ENCODE assay signal across 18 cellular contexts in genomic region chr2:112686348-112687217, GRCh38. TPM values are rescaled to one million over a fixed set of nuclear protein-coding genes. Genes with fewer than 3 reads are reported as not detected.
DNase-seq lines count a peak whose midpoint lies in the region; ATAC-seq, FAIRE-seq and TF ChIP-seq lines count a peak whose summit lies in the region.
"Had no signal": no experiment of that assay in that cellular context is flagged by ENCODE, and none has a peak within 500 bp of the region (broad histone marks: within the 10 kb centered on the region; RNA-seq: fewer than 3 reads in every experiment).

No MANE protein-coding gene starts in this region.

- CTCF ChIA-PET in HEK293 (lab: Yijun Ruan, JAX), result interaction anchor here (0.6 to 1.3 kb wide), 4 partner anchors 19 to 59 kb away, joined by 3 read pairs; no protein-coding TSS in a partner anchor

- H2AFZ ChIP-seq in OCI-LY3 (ENCODE audit: low read depth, low read length) (peak overlapping the region; percentile 91), keratinocyte (ENCODE audit: control insufficient read depth, low read length) (peak overlapping the region; percentile 67), H9 (ENCODE audit: low read length) (no peak overlapping the region)

- no peak overlapping the region for H4K91ac ChIP-seq in H9 (ENCODE audit: insufficient read length, low read depth, low read length)

- no peak overlapping the region for H3K14ac ChIP-seq in H9 (ENCODE audit: insufficient read depth, low read length)

- H3K4me3 ChIP-seq in HEK293 (ENCODE audit: low read depth, low read length), result no peak overlapping the region
- H3K4me3 ChIP-seq in OCI-LY3 (ENCODE audit: low read length), result no peak overlapping the region
- H3K4me3 ChIP-seq in keratinocyte (ENCODE audit: control insufficient read depth in 2 of 3, extremely low read depth in 1 of 3, insufficient read depth in 2 of 3, low read depth in 1 of 3, low read length in 3 of 3), result no peak overlapping the region
- no peak overlapping the region for H3K4me3 ChIP-seq in stomach
- no peak overlapping the region for H3K4me3 ChIP-seq in uterus
- H3K4me3 ChIP-seq: ascending aorta, colonic mucosa, esophagus muscularis mucosa, heart right ventricle, prostate gland, suprapubic skin had no signal

- TF ChIP-seq EP300 in stomach (IDR thresholded peaks at IDR 0.05), result no peak

- TF ChIP-seq POLR2A in stomach (IDR thresholded peaks at IDR 0.05) (no peak), uterus (IDR thresholded peaks at IDR 0.05) (no peak)

- no peak for ATAC-seq in HG02588 (IDR thresholded peaks at IDR 0.05; ENCODE audit: unreplicated experiment)

- no peaks in the 10 kb centered on the region for H3K36me3 Mint-ChIP-seq in H9 (ENCODE audit: insufficient read depth in 1 of 3, low read depth in 3 of 3)

- H3K9me3 Mint-ChIP-seq in H9, result no peaks in the 10 kb centered on the region

- H3K36me3 ChIP-seq in HEK293 (ENCODE audit: control insufficient read depth in 2 of 2, insufficient read depth in 1 of 2, low read length in 2 of 2) (no peaks in the 10 kb centered on the region), OCI-LY3 (replicated peaks; ENCODE audit: low read depth, low read length) (no peaks in the 10 kb centered on the region), keratinocyte (ENCODE audit: control insufficient read depth in 2 of 2, extremely low read depth in 1 of 2, insufficient read depth in 2 of 2, low read length in 2 of 2) (no peaks in the 10 kb centered on the region), stomach (no peaks in the 10 kb centered on the region), uterus (no peaks in the 10 kb centered on the region)
- H3K36me3 ChIP-seq: ascending aorta, colonic mucosa, esophagus muscularis mucosa, heart right ventricle, prostate gland, suprapubic skin had no signal

- no peak overlapping the region for H3K56ac ChIP-seq in H9 (ENCODE audit: insufficient read length, low read depth, low read length)

- peak overlapping the region; percentile 18 for H3K4me2 ChIP-seq in OCI-LY3 (ENCODE audit: low read length)
- no peak overlapping the region for H3K4me2 ChIP-seq in keratinocyte (ENCODE audit: control insufficient read depth, extremely low read depth, insufficient read depth, low read depth, low read length)
- no peak overlapping the region for H3K4me2 ChIP-seq in H9 (ENCODE audit: insufficient read depth, insufficient read length, low read length)

- no peak overlapping the region for H4K5ac ChIP-seq in H9 (ENCODE audit: insufficient read length, low read depth, low read length)

- no peak overlapping the region for H4K8ac ChIP-seq in H9 (replicated peaks; ENCODE audit: insufficient read length, low read depth, low read length)

- no peak overlapping the region for H3K18ac ChIP-seq in H9 (ENCODE audit: insufficient read length, low read depth, low read length)

- H3K27me3 ChIP-seq in OCI-LY3 (ENCODE audit: low read depth, low read length) (no peaks in the 10 kb centered on the region), keratinocyte (ENCODE audit: control insufficient read depth, extremely low read depth, insufficient read depth, low read length) (no peaks in the 10 kb centered on the region), H9 (ENCODE audit: insufficient read depth, low read length) (no peaks in the 10 kb centered on the region), stomach (no peaks in the 10 kb centered on the region), uterus (no peaks in the 10 kb centered on the region)
- H3K27me3 ChIP-seq: ascending aorta, colonic mucosa, esophagus muscularis mucosa, heart right ventricle, suprapubic skin had no signal

- H3K9me1 ChIP-seq in keratinocyte (ENCODE audit: control insufficient read depth, extremely low read depth, insufficient read depth, low read length), result no peaks in the 10 kb centered on the region

- H3K9me3 ChIP-seq in HEK293 (ENCODE audit: control insufficient read depth, insufficient read depth, low read depth, low read length) (no peaks in the 10 kb centered on the region), OCI-LY3 (ENCODE audit: insufficient read depth, low read length) (no peaks in the 10 kb centered on the region), keratinocyte (ENCODE audit: control insufficient read depth, low read depth, low read length) (no peaks in the 10 kb centered on the region), H9 (ENCODE audit: control insufficient read depth, low read depth, low read length) (no peaks in the 10 kb centered on the region), stomach (no peaks in the 10 kb centered on the region), uterus (no peaks in the 10 kb centered on the region)
- H3K9me3 ChIP-seq: ascending aorta, colonic mucosa, esophagus muscularis mucosa, heart right ventricle, prostate gland, suprapubic skin had no signal

- no peak overlapping the region for H2BK5ac ChIP-seq in H9 (ENCODE audit: insufficient read length, low read length)

- no peak overlapping the region for H3K27ac ChIP-seq in HEK293 (ENCODE audit: extremely low read depth, low read depth, low read length)
- H3K27ac ChIP-seq in OCI-LY3 (ENCODE audit: low read length), result peak overlapping the region; percentile 43; the same call in 1 of the 2 replicates
- no peak overlapping the region for H3K27ac ChIP-seq in keratinocyte (ENCODE audit: control insufficient read depth, insufficient read depth, low read length)
- H3K27ac ChIP-seq in H9 (ENCODE audit: insufficient read length, low read depth, low read length), result no peak overlapping the region
- H3K27ac ChIP-seq in stomach, result no peak overlapping the region
- no peak overlapping the region for H3K27ac ChIP-seq in uterus
- H3K27ac ChIP-seq: ascending aorta, colonic mucosa, esophagus muscularis mucosa, heart right ventricle, prostate gland, suprapubic skin had no signal

- H3K23me2 ChIP-seq in H9 (ENCODE audit: insufficient read length, low read depth, low read length, poor library complexity, severe bottlenecking), result no peaks in the 10 kb centered on the region

- intact Hi-C loops in stomach (cut with DNase I; ENCODE audit: low total_unique reads) (no loop called here), uterus (cut with DNase I; ENCODE audit: low total_unique reads) (no loop called here)

- POLR2A ChIA-PET in HEK293 (lab: Yijun Ruan, JAX), result interaction anchor here (0.5 kb wide), 1 partner anchor 31 kb away, joined by 4 read pairs; no protein-coding TSS in a partner anchor

- H3K23ac ChIP-seq in H9 (ENCODE audit: insufficient read length, low read depth, low read length), result no peak overlapping the region

- no peak overlapping the region for H3K4me3 Mint-ChIP-seq in H9

- DNase-seq in CMK (ENCODE audit: low read depth) (peak; percentile 49), keratinocyte (ENCODE audit: low read depth, low spot score) (no peak), H9 (no peak), stomach (no peak), uterus (no peak)
- DNase-seq: activated effector memory CD4-positive, alpha-beta T cell treated with Interleukin-2 at 50 U/mL for 16 hours; colonic mucosa; DMS53; heart right ventricle; NCI-H524 treated with DMSO at 0.1 percent for 48 hours; SHP77 had no signal

- H2AK5ac ChIP-seq in H9 (ENCODE audit: insufficient read length, low read length), result no peak overlapping the region

- no peak overlapping the region for H3K4ac ChIP-seq in H9 (ENCODE audit: low read depth, low read length)

- H3K79me1 ChIP-seq in H9 (ENCODE audit: insufficient read depth, low read depth, low read length, poor library complexity, severe bottlenecking), result no peaks in the 10 kb centered on the region

- H3K4me1 ChIP-seq in HEK293 (ENCODE audit: control insufficient read depth, insufficient read depth, low read length), result no peaks in the 10 kb centered on the region
- H3K4me1 ChIP-seq in OCI-LY3 (ENCODE audit: low read length), result peaks cover 47% of the 10 kb centered on the region
- H3K4me1 ChIP-seq in keratinocyte (ENCODE audit: control insufficient read depth, extremely low read depth, insufficient read depth, low read length), result peaks cover 13% of the 10 kb centered on the region
- H3K4me1 ChIP-seq in H9 (ENCODE audit: insufficient read depth, low read length), result no peaks in the 10 kb centered on the region
- H3K4me1 ChIP-seq in stomach, result peaks cover 0 to 17% (median 2%) of the 10 kb centered on the region in 4 donors
- no peaks in the 10 kb centered on the region for H3K4me1 ChIP-seq in uterus
- H3K4me1 ChIP-seq: ascending aorta, prostate gland had no signal

- H3K4me1 Mint-ChIP-seq in H9, result peaks cover 0 to 8% of the 10 kb centered on the region in 2 experiments; a peak in 2 of 4 replicates

- H3K27me3 Mint-ChIP-seq in H9 (ENCODE audit: low read depth), result peaks cover 1% of the 10 kb centered on the region; the same call in 1 of the 2 replicates

- H3K27ac Mint-ChIP-seq in H9, result no peak overlapping the region; a peak in 1 of 7 replicates

- no CpG with 5 or more reads among the region's 15 CpGs for WGBS in H9 (ENCODE audit: extremely low coverage, insufficient read length, low lambda C conversion rate)
- 85 to 89% (median 87%) methylated on average over 13 to 15 of the region's 15 CpGs for WGBS in stomach, 5 donors

- no peak overlapping the region for H3T11ph ChIP-seq in H9 (ENCODE audit: low read length)

- H2BK20ac ChIP-seq in H9 (ENCODE audit: low read depth, low read length, poor library complexity, severe bottlenecking), result no peak overlapping the region

- H2BK12ac ChIP-seq in H9 (ENCODE audit: insufficient read length, low read depth, low read length), result no peak overlapping the region

- H3K79me2 ChIP-seq in OCI-LY3 (ENCODE audit: low read length) (no peaks in the 10 kb centered on the region), keratinocyte (ENCODE audit: control insufficient read depth, insufficient read depth, low read length) (no peaks in the 10 kb centered on the region), H9 (ENCODE audit: insufficient read depth, low read length) (no peaks in the 10 kb centered on the region)

- dilution Hi-C loops in keratinocyte (cut with MboI; ENCODE audit: extremely low pct_ligation_motif_present, low sequenced_read_pairs), result no loop called here

- H3K9ac ChIP-seq in OCI-LY3 (ENCODE audit: low read length), result no peak overlapping the region
- no peak overlapping the region for H3K9ac ChIP-seq in keratinocyte (ENCODE audit: control insufficient read depth, extremely low read depth, insufficient read depth, low read length)
- H3K9ac ChIP-seq in H9 (ENCODE audit: extremely low read depth, insufficient read length, low read length), result no peak overlapping the region

- TF ChIP-seq CTCF in HEK293 (tag by site-specific recombination; IDR thresholded peaks at IDR 0.05) (no peak), OCI-LY3 (IDR thresholded peaks at IDR 0.05; ENCODE audit: low read depth, low read length) (no peak), keratinocyte (optimal IDR thresholded peaks at IDR 0.05 in 1 of 3, IDR thresholded peaks at IDR 0.05 in 1 of 3, conservative IDR thresholded peaks at IDR 0.05 in 1 of 3; ENCODE audit: extremely low read depth in 1 of 3, insufficient read depth in 2 of 3, low read length in 3 of 3) (no peak), H9 (conservative IDR thresholded peaks at IDR 0.05) (no peak), stomach (IDR thresholded peaks at IDR 0.05) (no peak), uterus (IDR thresholded peaks at IDR 0.05) (no peak)

- H4K20me1 ChIP-seq in OCI-LY3 (ENCODE audit: insufficient read depth, low read length), result no peaks in the 10 kb centered on the region
- no peaks in the 10 kb centered on the region for H4K20me1 ChIP-seq in keratinocyte (ENCODE audit: control insufficient read depth, extremely low read depth, insufficient read depth, low read length)
- no peaks in the 10 kb centered on the region for H4K20me1 ChIP-seq in H9 (ENCODE audit: control insufficient read depth, insufficient read depth, insufficient read length)

- FAIRE-seq in keratinocyte (lab: Jason Lieb, UNC), result no peak

- no peak overlapping the region for H2BK120ac ChIP-seq in H9 (ENCODE audit: low read depth, low read length, poor library complexity, severe bottlenecking)

- H2BK15ac ChIP-seq in H9 (ENCODE audit: low read depth, low read length), result no peak overlapping the region

RNA-seq across cellular contexts. Expression of gene NT5DC4, which starts 34.2 kb away (rescaled TPM):
- polyA plus RNA-seq in keratinocyte (0.03 to 1.00 TPM (median 0.07 TPM) in 3 replicates), stomach (not detected)
- not detected for polyA plus RNA-seq in keratinocyte (2011; ENCODE audit: low read depth)
- 0.06 TPM in 1 of 2 replicates, not detected in the other for polyA plus RNA-seq in keratinocyte (2011; cell fraction: cytosol; rRNA removed)
- 0.10 TPM in 1 of 2 replicates, not detected in the other for polyA plus RNA-seq in keratinocyte (2011; cell fraction: nucleus; rRNA removed)
- 0.13 TPM in 1 of 2 replicates, not detected in the other for polyA plus RNA-seq in keratinocyte (2012; ENCODE audit: low replicate concordance)
- polyA minus RNA-seq in keratinocyte, result not detected in 3 replicates
- not detected for polyA minus RNA-seq in keratinocyte (2011; cell fraction: cytosol; rRNA and poly(A)+ RNA removed)
- not detected in 2 replicates for polyA minus RNA-seq in keratinocyte (2011; cell fraction: nucleus; rRNA and poly(A)+ RNA removed)
- total RNA-seq in H9 (2021) (not detected in 2 replicates), stomach (not detected), uterus (not detected)
- total RNA-seq: ascending aorta, colonic mucosa, esophagus muscularis mucosa had no signal
- polyA plus RNA-seq: heart right ventricle had no signal

RNA-seq across cellular contexts. Expression of gene SLC20A1, which starts 40.8 kb away (rescaled TPM):
- 148 to 415 TPM (median 265 TPM) in 3 replicates for polyA plus RNA-seq in keratinocyte
- polyA plus RNA-seq in keratinocyte (2011; ENCODE audit: low read depth), result 105 TPM
- 121 and 155 TPM in 2 replicates for polyA plus RNA-seq in keratinocyte (2011; cell fraction: cytosol; rRNA removed)
- 666 and 718 TPM in 2 replicates for polyA plus RNA-seq in keratinocyte (2011; cell fraction: nucleus; rRNA removed)
- 146 and 277 TPM in 2 replicates for polyA plus RNA-seq in keratinocyte (2012; ENCODE audit: low replicate concordance)
- polyA minus RNA-seq in keratinocyte, result 165 to 429 TPM (median 221 TPM) in 3 replicates
- polyA minus RNA-seq in keratinocyte (2011; cell fraction: cytosol; rRNA and poly(A)+ RNA removed), result 131 TPM
- 344 and 723 TPM in 2 replicates for polyA minus RNA-seq in keratinocyte (2011; cell fraction: nucleus; rRNA and poly(A)+ RNA removed)
- total RNA-seq in H9 (2021), result 120 and 123 TPM in 2 replicates
- total RNA-seq in stomach, result 10 to 100 TPM; 17.5 to 63.8 (median 49.0) TPM
- polyA plus RNA-seq in stomach, result 10 to 100 TPM in 1 of 3 donors, 1 to 10 TPM in 2; 9.0 to 11.3 (median 9.6) TPM
- total RNA-seq in uterus, result 10 to 100 TPM; 11.5 to 30.6 (median 24.4) TPM
